1 cellular context compared by ENCODE assay signal in the genomic region with DNA sequence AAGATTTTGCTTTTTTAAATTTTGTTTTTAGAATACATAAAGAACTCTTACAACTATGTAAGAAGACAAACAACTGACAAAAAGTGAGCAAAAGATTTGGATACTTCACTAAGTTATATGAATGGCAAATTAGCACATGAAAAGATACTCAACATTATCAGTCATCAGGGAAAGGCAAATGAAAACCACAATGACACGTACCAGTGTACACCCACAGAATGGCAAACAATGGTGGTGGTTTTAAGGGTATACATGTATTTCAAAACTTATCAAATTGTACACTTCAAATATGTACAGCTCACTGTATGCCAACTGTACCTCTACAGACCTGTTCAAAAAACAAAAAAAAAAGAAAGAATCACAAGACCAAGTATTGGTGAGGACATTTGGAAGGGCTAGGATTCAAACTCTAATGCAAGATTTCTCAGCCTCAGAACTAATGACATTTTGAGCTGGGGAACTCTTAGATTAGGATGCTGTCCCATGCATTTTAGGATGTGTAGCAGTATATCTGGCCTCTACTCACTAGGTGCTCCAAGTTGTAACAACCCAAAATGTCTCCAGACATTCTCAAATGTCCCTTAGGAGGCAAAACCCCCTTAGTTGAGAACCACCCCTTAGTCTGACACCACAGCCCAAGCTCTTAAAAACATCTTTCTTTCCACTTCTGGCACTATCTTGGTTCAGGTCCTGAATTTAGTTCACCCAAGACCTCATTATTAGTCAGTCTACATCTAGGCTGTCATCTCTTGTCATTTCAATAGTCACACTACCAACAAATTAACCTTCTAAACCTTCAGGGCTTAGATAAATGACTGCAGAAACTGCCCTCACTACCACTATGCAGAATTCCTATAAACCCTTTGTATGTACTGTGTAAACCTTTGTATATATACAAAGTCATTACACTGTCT.
A peak's percentile ranks its signal among the peaks of the same experiment; 100 is the strongest.
TF ChIP-seq lines count a peak whose summit lies in the region.

No MANE protein-coding gene starts in this region.

TF ChIP-seq in K562, 482 proteins besides CTCF, POLR2A, EP300 and RAD21 (continued from another document):
- TF ChIP-seq ZNF184 (CRISPR knock-in tag; IDR thresholded peaks at IDR 0.05): peak; percentile 89
- TF ChIP-seq, protein P1, sequence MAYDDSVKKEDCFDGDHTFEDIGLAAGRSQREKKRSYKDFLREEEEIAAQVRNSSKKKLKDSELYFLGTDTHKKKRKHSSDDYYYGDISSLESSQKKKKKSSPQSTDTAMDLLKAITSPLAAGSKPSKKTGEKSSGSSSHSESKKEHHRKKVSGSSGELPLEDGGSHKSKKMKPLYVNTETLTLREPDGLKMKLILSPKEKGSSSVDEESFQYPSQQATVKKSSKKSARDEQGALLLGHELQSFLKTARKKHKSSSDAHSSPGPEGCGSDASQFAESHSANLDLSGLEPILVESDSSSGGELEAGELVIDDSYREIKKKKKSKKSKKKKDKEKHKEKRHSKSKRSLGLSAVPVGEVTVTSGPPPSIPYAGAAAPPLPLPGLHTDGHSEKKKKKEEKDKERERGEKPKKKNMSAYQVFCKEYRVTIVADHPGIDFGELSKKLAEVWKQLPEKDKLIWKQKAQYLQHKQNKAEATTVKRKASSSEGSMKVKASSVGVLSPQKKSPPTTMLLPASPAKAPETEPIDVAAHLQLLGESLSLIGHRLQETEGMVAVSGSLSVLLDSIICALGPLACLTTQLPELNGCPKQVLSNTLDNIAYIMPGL (CRISPR knock-in tag; IDR thresholded peaks at IDR 0.05): no peak
- peak; percentile 33; the same call in 1 of the 2 replicates for TF ChIP-seq BCOR (IDR thresholded peaks at IDR 0.05)
- peak in 1 of 2 experiments; percentile 40; a peak in 1 of 4 replicates for TF ChIP-seq KDM1A (IDR thresholded peaks at IDR 0.05)
